30 cellular contexts compared by ENCODE assay signal in genomic region chr6:111976169-111976568, GRCh38.
A peak's percentile ranks its signal among the peaks of the same experiment; 100 is the strongest.
DNase-seq lines count a peak whose midpoint lies in the region; ATAC-seq, FAIRE-seq and TF ChIP-seq lines count a peak whose summit lies in the region.
"Had no signal": no experiment of that assay in that cellular context is flagged by ENCODE, and none has a peak within 500 bp of the region (broad histone marks: within the 10 kb centered on the region; RNA-seq: fewer than 3 reads in every experiment).

No MANE protein-coding gene starts in this region.

- WGBS in adrenal gland, 4 donors = 56 to 74% (median 69%) methylated on average over 2 of the region's 2 CpGs

- H3K4me1 ChIP-seq in CD4-positive, alpha-beta memory T cell (ENCODE audit: insufficient read depth, low read length) = peaks cover 29% of the 10 kb centered on the region
- H3K4me1 ChIP-seq in astrocyte (ENCODE audit: insufficient read depth, low read length) (peaks cover 23% of the 10 kb centered on the region), adrenal gland (replicated peaks in 1 of 2) (no peaks in the 10 kb centered on the region)
- H3K4me1 ChIP-seq: body of pancreas had no signal

- no peaks in the 10 kb centered on the region for H3K27me3 ChIP-seq in CD4-positive, alpha-beta memory T cell (ENCODE audit: insufficient read depth, low read length)
- H3K27me3 ChIP-seq in astrocyte (ENCODE audit: insufficient read depth, low read length) (no peaks in the 10 kb centered on the region), adrenal gland (no peaks in the 10 kb centered on the region)
- H3K27me3 ChIP-seq: body of pancreas, vagina had no signal

- DNase-seq in activated CD4-positive, alpha-beta T cell treated with anti-CD3 and anti-CD28 coated beads, Interleukin-2, amount 10 ng/mL, durations not matched to agents 24 days and 14 days = no peak
- DNase-seq in activated CD4-positive, alpha-beta T cell treated with anti-CD3 and anti-CD28 coated beads, Interleukin-2, amount 10 ng/mL, durations not matched to agents 7 days and 5 days = no peak
- no peak for DNase-seq in CD4-positive, alpha-beta memory T cell
- DNase-seq in astrocyte (ENCODE audit: low read depth) = no peak
- DNase-seq in naive thymus-derived CD8-positive, alpha-beta T cell = no peak
- DNase-seq in frontal cortex (ENCODE audit: low spot score in 2 of 2) = no peak
- no peak for DNase-seq in adrenal gland
- DNase-seq: activated CD4-positive, alpha-beta T cell treated with anti-CD3 and anti-CD28 coated beads, Interleukin-2, amount 50 U/mL, for 1 hour; activated CD8-positive, alpha-beta memory T cell treated with anti-CD3 and anti-CD28 coated beads, Interleukin-2, amount 50 U/mL, for 4 hours; activated effector memory CD4-positive, alpha-beta T cell treated with Interleukin-2 at 50 U/mL for 16 hours; body of pancreas; effector memory CD8-positive, alpha-beta T cell; GM23248; left ventricle myocardium inferior; naive B cell; NCI-H1436 treated with DMSO at 0.1 percent for 48 hours; NCI-H2107; NCI-H345; NCI-H69; SHP77; stimulated activated naive CD4-positive, alpha-beta T cell; SW 1271; T1000; WERI-Rb-1 had no signal

- no peak overlapping the region for H3K4me2 ChIP-seq in astrocyte (ENCODE audit: low read length)

- H3K79me2 ChIP-seq in astrocyte (ENCODE audit: insufficient read depth, low read length) = no peaks in the 10 kb centered on the region

- FAIRE-seq in astrocyte (lab: Jason Lieb, UNC) (no peak), frontal cortex (lab: Jason Lieb, UNC) (no peak)

- H3K9ac ChIP-seq in astrocyte (ENCODE audit: low read length) = no peak overlapping the region
- H3K9ac ChIP-seq: GM23248 had no signal

- H3K4me3 Mint-ChIP-seq in activated CD4-positive, alpha-beta T cell treated with anti-CD3 and anti-CD28 coated beads, Interleukin-2, amount 10 ng/mL, durations not matched to agents 24 days and 14 days = no peak overlapping the region
- no peak overlapping the region for H3K4me3 Mint-ChIP-seq in activated CD4-positive, alpha-beta T cell treated with anti-CD3 and anti-CD28 coated beads, Interleukin-2, amount 10 ng/mL, durations not matched to agents 7 days and 5 days
- no peak overlapping the region for H3K4me3 Mint-ChIP-seq in CD4-positive, alpha-beta memory T cell
- no peak overlapping the region for H3K4me3 Mint-ChIP-seq in astrocyte (ENCODE audit: unreplicated experiment)
- peak overlapping the region in 3 of 10 donors; percentile 22 to 25 (median 24) for H3K4me3 Mint-ChIP-seq in naive thymus-derived CD8-positive, alpha-beta T cell
- H3K4me3 Mint-ChIP-seq: CD14-positive monocyte; central memory CD8-positive, alpha-beta T cell; effector memory CD8-positive, alpha-beta T cell; IgD-negative memory B cell; naive B cell had no signal

- TF ChIP-seq CTCF in astrocyte (IDR thresholded peaks at IDR 0.05; ENCODE audit: insufficient read depth, low read depth, low read length) (no peak), adrenal gland (IDR thresholded peaks at IDR 0.05) (no peak)

- H4K20me1 ChIP-seq in astrocyte (ENCODE audit: insufficient read depth, low read length) = no peaks in the 10 kb centered on the region

- intact Hi-C loops in activated CD4-positive, alpha-beta T cell treated with anti-CD3 and anti-CD28 coated beads, Interleukin-2, amount 10 ng/mL, durations not matched to agents 24 days and 14 days (cut with micrococcal nuclease) = no loop called here
- intact Hi-C loops in CD4-positive, alpha-beta memory T cell (cut with micrococcal nuclease) = no loop called here
- intact Hi-C loops in adrenal gland (cut with DNase I) = no loop called here

- POLR2A ChIA-PET in activated CD4-positive, alpha-beta T cell treated with anti-CD3 and anti-CD28 coated beads, Interleukin-2, amount 10 ng/mL, durations not matched to agents 7 days and 5 days (lab: Charles Lee) = no interaction called here
- POLR2A ChIA-PET in CD4-positive, alpha-beta memory T cell (lab: Charles Lee; ENCODE audit: partially characterized antibody) = interaction anchor here (4.7 kb wide), 1 partner anchor 9 kb away, joined by 43 read pairs; no protein-coding TSS in a partner anchor
- POLR2A ChIA-PET in naive thymus-derived CD8-positive, alpha-beta T cell (lab: Charles Lee) = interaction anchor here (2.6 to 7.1 kb wide), 2 partner anchors 8 to 12 kb away, joined by 21 to 55 read pairs; no protein-coding TSS in a partner anchor

- TF ChIP-seq POLR2A in adrenal gland (IDR thresholded peaks at IDR 0.05) = no peak

- peak overlapping the region; percentile 4 for H3K27ac Mint-ChIP-seq in activated CD4-positive, alpha-beta T cell treated with anti-CD3 and anti-CD28 coated beads, Interleukin-2, amount 10 ng/mL, durations not matched to agents 24 days and 14 days
- no peak overlapping the region for H3K27ac Mint-ChIP-seq in activated CD4-positive, alpha-beta T cell treated with anti-CD3 and anti-CD28 coated beads, Interleukin-2, amount 10 ng/mL, durations not matched to agents 7 days and 5 days
- peak overlapping the region; percentile 41 to 84 (median 74) for H3K27ac Mint-ChIP-seq in CD4-positive, alpha-beta memory T cell
- peak overlapping the region; percentile 7 for H3K27ac Mint-ChIP-seq in astrocyte (ENCODE audit: unreplicated experiment)
- H3K27ac Mint-ChIP-seq in naive thymus-derived CD8-positive, alpha-beta T cell = peak overlapping the region; percentile 87 to 99 (median 97)
- H3K27ac Mint-ChIP-seq: effector memory CD8-positive, alpha-beta T cell; IgD-negative memory B cell had no signal

- H3K4me3 ChIP-seq in CD4-positive, alpha-beta memory T cell (ENCODE audit: low read length in 2 of 2) = no peak overlapping the region
- H3K4me3 ChIP-seq in astrocyte (ENCODE audit: insufficient read depth, low read depth, low read length) (no peak overlapping the region), adrenal gland (no peak overlapping the region)
- H3K4me3 ChIP-seq: body of pancreas, GM23248, left ventricle myocardium inferior, thoracic aorta, vagina had no signal

- no peaks in the 10 kb centered on the region for H3K36me3 Mint-ChIP-seq in activated CD4-positive, alpha-beta T cell treated with anti-CD3 and anti-CD28 coated beads, Interleukin-2, amount 10 ng/mL, durations not matched to agents 24 days and 14 days (ENCODE audit: low read depth)
- H3K36me3 Mint-ChIP-seq in activated CD4-positive, alpha-beta T cell treated with anti-CD3 and anti-CD28 coated beads, Interleukin-2, amount 10 ng/mL, durations not matched to agents 7 days and 5 days (ENCODE audit: low read depth) = no peaks in the 10 kb centered on the region
- no peaks in the 10 kb centered on the region for H3K36me3 Mint-ChIP-seq in CD4-positive, alpha-beta memory T cell
- H3K36me3 Mint-ChIP-seq in astrocyte (ENCODE audit: low read depth, unreplicated experiment) = no peaks in the 10 kb centered on the region
- H3K36me3 Mint-ChIP-seq in naive thymus-derived CD8-positive, alpha-beta T cell = no peaks in the 10 kb centered on the region
- H3K36me3 Mint-ChIP-seq: IgD-negative memory B cell, naive B cell had no signal

- H2AFZ ChIP-seq in astrocyte (ENCODE audit: low read depth, low read length) = no peak overlapping the region
- H2AFZ ChIP-seq: GM23248 had no signal

- H3K9me3 Mint-ChIP-seq in activated CD4-positive, alpha-beta T cell treated with anti-CD3 and anti-CD28 coated beads, Interleukin-2, amount 10 ng/mL, durations not matched to agents 24 days and 14 days = peaks cover 4% of the 10 kb centered on the region
- no peaks in the 10 kb centered on the region for H3K9me3 Mint-ChIP-seq in activated CD4-positive, alpha-beta T cell treated with anti-CD3 and anti-CD28 coated beads, Interleukin-2, amount 10 ng/mL, durations not matched to agents 7 days and 5 days
- H3K9me3 Mint-ChIP-seq in CD4-positive, alpha-beta memory T cell = no peaks in the 10 kb centered on the region
- no peaks in the 10 kb centered on the region for H3K9me3 Mint-ChIP-seq in astrocyte (ENCODE audit: unreplicated experiment)
- no peaks in the 10 kb centered on the region for H3K9me3 Mint-ChIP-seq in naive thymus-derived CD8-positive, alpha-beta T cell
- H3K9me3 Mint-ChIP-seq: central memory CD8-positive, alpha-beta T cell; effector memory CD8-positive, alpha-beta T cell; IgD-negative memory B cell; naive B cell had no signal

- no peaks in the 10 kb centered on the region for H3K36me3 ChIP-seq in CD4-positive, alpha-beta memory T cell (ENCODE audit: insufficient read depth, low read length)
- no peaks in the 10 kb centered on the region for H3K36me3 ChIP-seq in astrocyte (ENCODE audit: insufficient read depth, low read length)
- no peaks in the 10 kb centered on the region for H3K36me3 ChIP-seq in adrenal gland (replicated peaks in 1 of 2)
- H3K36me3 ChIP-seq: left ventricle myocardium inferior, thoracic aorta, vagina, WERI-Rb-1 had no signal

- CTCF ChIA-PET in activated CD4-positive, alpha-beta T cell treated with anti-CD3 and anti-CD28 coated beads, Interleukin-2, amount 10 ng/mL, durations not matched to agents 7 days and 5 days (lab: Charles Lee) = interaction anchor here (2.6 kb wide), 1 partner anchor 11 kb away, joined by 10 read pairs; no protein-coding TSS in a partner anchor
- CTCF ChIA-PET in CD4-positive, alpha-beta memory T cell (lab: Charles Lee; ENCODE audit: partially characterized antibody) = no interaction called here

- no peak for ATAC-seq in naive thymus-derived CD8-positive, alpha-beta T cell
- no peak for ATAC-seq in HG03378 (IDR thresholded peaks at IDR 0.05; ENCODE audit: unreplicated experiment)
- ATAC-seq: body of pancreas; effector memory CD8-positive, alpha-beta T cell had no signal

- H3K27me3 Mint-ChIP-seq in activated CD4-positive, alpha-beta T cell treated with anti-CD3 and anti-CD28 coated beads, Interleukin-2, amount 10 ng/mL, durations not matched to agents 24 days and 14 days = peaks cover 2% of the 10 kb centered on the region
- H3K27me3 Mint-ChIP-seq in activated CD4-positive, alpha-beta T cell treated with anti-CD3 and anti-CD28 coated beads, Interleukin-2, amount 10 ng/mL, durations not matched to agents 7 days and 5 days = no peaks in the 10 kb centered on the region
- no peaks in the 10 kb centered on the region for H3K27me3 Mint-ChIP-seq in CD4-positive, alpha-beta memory T cell
- no peaks in the 10 kb centered on the region for H3K27me3 Mint-ChIP-seq in astrocyte (ENCODE audit: low read depth, unreplicated experiment)
- peaks cover 0 to 1% (median 0%) of the 10 kb centered on the region in 5 donors for H3K27me3 Mint-ChIP-seq in naive thymus-derived CD8-positive, alpha-beta T cell
- H3K27me3 Mint-ChIP-seq: central memory CD8-positive, alpha-beta T cell had no signal

- peaks cover 58% of the 10 kb centered on the region for H3K4me1 Mint-ChIP-seq in activated CD4-positive, alpha-beta T cell treated with anti-CD3 and anti-CD28 coated beads, Interleukin-2, amount 10 ng/mL, durations not matched to agents 24 days and 14 days
- peaks cover 65% of the 10 kb centered on the region for H3K4me1 Mint-ChIP-seq in activated CD4-positive, alpha-beta T cell treated with anti-CD3 and anti-CD28 coated beads, Interleukin-2, amount 10 ng/mL, durations not matched to agents 7 days and 5 days
- peaks cover 36 to 75% (median 55%) of the 10 kb centered on the region in 4 donors for H3K4me1 Mint-ChIP-seq in CD4-positive, alpha-beta memory T cell
- peaks cover 68% of the 10 kb centered on the region for H3K4me1 Mint-ChIP-seq in astrocyte (ENCODE audit: low read depth, unreplicated experiment)
- peaks cover 38 to 98% (median 87%) of the 10 kb centered on the region in 4 donors for H3K4me1 Mint-ChIP-seq in naive thymus-derived CD8-positive, alpha-beta T cell

- no peak overlapping the region for H3K27ac ChIP-seq in CD4-positive, alpha-beta memory T cell (ENCODE audit: low read depth, low read length)
- H3K27ac ChIP-seq in astrocyte (ENCODE audit: low read depth, low read length) (no peak overlapping the region), adrenal gland (no peak overlapping the region)
- H3K27ac ChIP-seq: body of pancreas, GM23248, left ventricle myocardium inferior, thoracic aorta, vagina, WERI-Rb-1 had no signal

- H3K9me3 ChIP-seq in CD4-positive, alpha-beta memory T cell (ENCODE audit: control insufficient read depth in 1 of 2, low read length in 2 of 2) = no peaks in the 10 kb centered on the region
- H3K9me3 ChIP-seq in astrocyte (ENCODE audit: insufficient read depth, low read depth, low read length) (no peaks in the 10 kb centered on the region), adrenal gland (replicated peaks in 1 of 3) (no peaks in the 10 kb centered on the region)
- H3K9me3 ChIP-seq: body of pancreas, left ventricle myocardium inferior, thoracic aorta, vagina had no signal
